8 cellular contexts compared by ENCODE assay signal in genomic region chr10:35336084-35336831, GRCh38. TPM values are rescaled to one million over a fixed set of nuclear protein-coding genes. Genes with fewer than 3 reads are reported as not detected.
A peak's percentile ranks its signal among the peaks of the same experiment; 100 is the strongest.
DNase-seq lines count a peak whose midpoint lies in the region; ATAC-seq, FAIRE-seq and TF ChIP-seq lines count a peak whose summit lies in the region.

CCNY (plus strand) TSS chr10:35336509; CDS start chr10:35337054, 545 bp downstream.

- H3K27ac Mint-ChIP-seq in HFFc6: peak within 1 kb of the TSS; percentile 89
- peak within 1 kb of the TSS; percentile 78; the same call in 1 of the 2 replicates for H3K27ac Mint-ChIP-seq in WTC11

- H3K4me1 Mint-ChIP-seq in HFFc6 (ENCODE audit: low read depth): peaks cover 81% of the 10 kb centered on the region
- H3K4me1 Mint-ChIP-seq in WTC11: peaks cover 37% of the 10 kb centered on the region

- H3K36me3 Mint-ChIP-seq in HFFc6 (ENCODE audit: low read depth) (peaks cover 32% of the 10 kb centered on the region), WTC11 (peaks cover 22% of the 10 kb centered on the region)

- peak; percentile 21 for DNase-seq in HFFc6
- DNase-seq in NCI-H1048 (lab: John Stamatoyannopoulos, UW): peak; percentile 39
- DNase-seq in WTC11 (ENCODE audit: low spot score): peak; percentile 65
- DNase-seq in bronchial epithelial cell (ENCODE audit: low read depth): no peak
- peak; percentile 74 for DNase-seq in iris pigment epithelial cell (ENCODE audit: low read depth)
- peak; percentile 61 to 83 for DNase-seq in stimulated activated CD4-positive, alpha-beta T cell treated with anti-CD3 and anti-CD28 coated beads, Interleukin-12 subunit alpha, Interleukin-12 subunit beta, amount 100 ng/mL, for 24 hours (ENCODE audit: low read depth in 2 of 2)
- no peak for DNase-seq in OCI-M2 (lab: John Stamatoyannopoulos, UW; ENCODE audit: unreplicated experiment)

- FAIRE-seq in bronchial epithelial cell (lab: Jason Lieb, UNC): no peak

- H3K4me3 ChIP-seq in bronchial epithelial cell (ENCODE audit: low read depth, low read length): peak within 1 kb of the TSS; percentile 91

- TF ChIP-seq POLR2A in GM15510 (IDR thresholded peaks at IDR 0.05; ENCODE audit: borderline replicate concordance, extremely low read depth, insufficient read length): peak; percentile 82

- CTCF ChIA-PET in WTC11 (lab: Charles Lee): no interaction called here

- TF ChIP-seq CTCF in HFFc6 (IDR thresholded peaks at IDR 0.05) (no peak), WTC11 (IDR thresholded peaks at IDR 0.05) (no peak), bronchial epithelial cell (IDR thresholded peaks at IDR 0.05; ENCODE audit: insufficient read depth, low read length, severe bottlenecking) (no peak)

- no peaks in the 10 kb centered on the region for H3K27me3 Mint-ChIP-seq in HFFc6 (ENCODE audit: insufficient read depth)
- peaks cover 4% of the 10 kb centered on the region; the same call in 1 of the 2 replicates for H3K27me3 Mint-ChIP-seq in WTC11 (ENCODE audit: low read depth)

- POLR2A ChIA-PET in WTC11 (lab: Charles Lee): interaction anchor here (0.6 kb wide), 1 partner anchor 1524 kb away, joined by 3 read pairs; no protein-coding TSS in a partner anchor

- no peaks in the 10 kb centered on the region for H3K36me3 ChIP-seq in bronchial epithelial cell (ENCODE audit: control insufficient read depth, insufficient read depth, low read length)

- peak; percentile 82 for ATAC-seq in WTC11

- H3K27me3 ChIP-seq in bronchial epithelial cell (ENCODE audit: control insufficient read depth, insufficient read depth, low read length): no peaks in the 10 kb centered on the region

- H3K9me3 Mint-ChIP-seq in HFFc6: no peaks in the 10 kb centered on the region
- peaks cover 9% of the 10 kb centered on the region for H3K9me3 Mint-ChIP-seq in WTC11

- H3K4me3 Mint-ChIP-seq in HFFc6: peak within 1 kb of the TSS; percentile 96
- H3K4me3 Mint-ChIP-seq in WTC11: peak within 1 kb of the TSS; percentile 88

TF ChIP-seq in WTC11, 78 proteins besides CTCF, POLR2A, EP300 and RAD21:
- TF ChIP-seq RELA (CRISPR knock-in tag; IDR thresholded peaks at IDR 0.05; ENCODE audit: borderline replicate concordance) (0 out of 2 replicates have a peak, but pooled peaks have one; percentile 7), FOXK1 (CRISPR knock-in tag; IDR thresholded peaks at IDR 0.05) (0 out of 2 replicates have a peak, but pooled peaks have one; percentile 38), ZNF423 (CRISPR knock-in tag; IDR thresholded peaks at IDR 0.05) (no peak), FOXP4 (CRISPR knock-in tag; IDR thresholded peaks at IDR 0.05) (peak; percentile 25; the same call in 1 of the 2 replicates), ZNF121 (CRISPR knock-in tag; IDR thresholded peaks at IDR 0.05) (no peak), GRHL2 (CRISPR knock-in tag; IDR thresholded peaks at IDR 0.05; ENCODE audit: insufficient replicate concordance, severe bottlenecking) (no peak), MYBL2 (CRISPR knock-in tag; IDR thresholded peaks at IDR 0.05) (0 out of 2 replicates have a peak, but pooled peaks have one; percentile 22), SP1 (CRISPR knock-in tag; conservative IDR thresholded peaks at IDR 0.05) (peak; percentile 77; the same call in 1 of the 2 replicates), ZNF232 (CRISPR knock-in tag; IDR thresholded peaks at IDR 0.05) (no peak), TP53 (CRISPR knock-in tag; IDR thresholded peaks at IDR 0.05) (peak; percentile 42), MAX (CRISPR knock-in tag; IDR thresholded peaks at IDR 0.05) (peak; percentile 22; the same call in 1 of the 2 replicates), TCF7 (CRISPR knock-in tag; IDR thresholded peaks at IDR 0.05; ENCODE audit: low read depth) (no peak), ZNF219 (CRISPR knock-in tag; IDR thresholded peaks at IDR 0.05; ENCODE audit: borderline replicate concordance) (no peak), ESRRA (CRISPR knock-in tag; IDR thresholded peaks at IDR 0.05; ENCODE audit: borderline replicate concordance) (no peak), IRF2 (CRISPR knock-in tag; IDR thresholded peaks at IDR 0.05; ENCODE audit: borderline replicate concordance, low read depth) (peak; percentile 11; the same call in 1 of the 2 replicates), NR2C2 (CRISPR knock-in tag; IDR thresholded peaks at IDR 0.05) (peak; percentile 67; the same call in 1 of the 2 replicates)
- TF ChIP-seq, protein P1, sequence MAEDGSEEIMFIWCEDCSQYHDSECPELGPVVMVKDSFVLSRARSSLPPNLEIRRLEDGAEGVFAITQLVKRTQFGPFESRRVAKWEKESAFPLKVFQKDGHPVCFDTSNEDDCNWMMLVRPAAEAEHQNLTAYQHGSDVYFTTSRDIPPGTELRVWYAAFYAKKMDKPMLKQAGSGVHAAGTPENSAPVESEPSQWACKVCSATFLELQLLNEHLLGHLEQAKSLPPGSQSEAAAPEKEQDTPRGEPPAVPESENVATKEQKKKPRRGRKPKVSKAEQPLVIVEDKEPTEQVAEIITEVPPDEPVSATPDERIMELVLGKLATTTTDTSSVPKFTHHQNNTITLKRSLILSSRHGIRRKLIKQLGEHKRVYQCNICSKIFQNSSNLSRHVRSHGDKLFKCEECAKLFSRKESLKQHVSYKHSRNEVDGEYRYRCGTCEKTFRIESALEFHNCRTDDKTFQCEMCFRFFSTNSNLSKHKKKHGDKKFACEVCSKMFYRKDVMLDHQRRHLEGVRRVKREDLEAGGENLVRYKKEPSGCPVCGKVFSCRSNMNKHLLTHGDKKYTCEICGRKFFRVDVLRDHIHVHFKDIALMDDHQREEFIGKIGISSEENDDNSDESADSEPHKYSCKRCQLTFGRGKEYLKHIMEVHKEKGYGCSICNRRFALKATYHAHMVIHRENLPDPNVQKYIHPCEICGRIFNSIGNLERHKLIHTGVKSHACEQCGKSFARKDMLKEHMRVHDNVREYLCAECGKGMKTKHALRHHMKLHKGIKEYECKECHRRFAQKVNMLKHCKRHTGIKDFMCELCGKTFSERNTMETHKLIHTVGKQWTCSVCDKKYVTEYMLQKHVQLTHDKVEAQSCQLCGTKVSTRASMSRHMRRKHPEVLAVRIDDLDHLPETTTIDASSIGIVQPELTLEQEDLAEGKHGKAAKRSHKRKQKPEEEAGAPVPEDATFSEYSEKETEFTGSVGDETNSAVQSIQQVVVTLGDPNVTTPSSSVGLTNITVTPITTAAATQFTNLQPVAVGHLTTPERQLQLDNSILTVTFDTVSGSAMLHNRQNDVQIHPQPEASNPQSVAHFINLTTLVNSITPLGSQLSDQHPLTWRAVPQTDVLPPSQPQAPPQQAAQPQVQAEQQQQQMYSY (CRISPR knock-in tag; IDR thresholded peaks at IDR 0.05): no peak
- TF ChIP-seq, protein P2, sequence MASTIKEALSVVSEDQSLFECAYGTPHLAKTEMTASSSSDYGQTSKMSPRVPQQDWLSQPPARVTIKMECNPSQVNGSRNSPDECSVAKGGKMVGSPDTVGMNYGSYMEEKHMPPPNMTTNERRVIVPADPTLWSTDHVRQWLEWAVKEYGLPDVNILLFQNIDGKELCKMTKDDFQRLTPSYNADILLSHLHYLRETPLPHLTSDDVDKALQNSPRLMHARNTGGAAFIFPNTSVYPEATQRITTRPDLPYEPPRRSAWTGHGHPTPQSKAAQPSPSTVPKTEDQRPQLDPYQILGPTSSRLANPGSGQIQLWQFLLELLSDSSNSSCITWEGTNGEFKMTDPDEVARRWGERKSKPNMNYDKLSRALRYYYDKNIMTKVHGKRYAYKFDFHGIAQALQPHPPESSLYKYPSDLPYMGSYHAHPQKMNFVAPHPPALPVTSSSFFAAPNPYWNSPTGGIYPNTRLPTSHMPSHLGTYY (CRISPR knock-in tag; IDR thresholded peaks at IDR 0.05): no peak
- TF ChIP-seq, protein P3, sequence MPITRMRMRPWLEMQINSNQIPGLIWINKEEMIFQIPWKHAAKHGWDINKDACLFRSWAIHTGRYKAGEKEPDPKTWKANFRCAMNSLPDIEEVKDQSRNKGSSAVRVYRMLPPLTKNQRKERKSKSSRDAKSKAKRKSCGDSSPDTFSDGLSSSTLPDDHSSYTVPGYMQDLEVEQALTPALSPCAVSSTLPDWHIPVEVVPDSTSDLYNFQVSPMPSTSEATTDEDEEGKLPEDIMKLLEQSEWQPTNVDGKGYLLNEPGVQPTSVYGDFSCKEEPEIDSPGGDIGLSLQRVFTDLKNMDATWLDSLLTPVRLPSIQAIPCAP (CRISPR knock-in tag; IDR thresholded peaks at IDR 0.05): no peak
- TF ChIP-seq, protein P4, sequence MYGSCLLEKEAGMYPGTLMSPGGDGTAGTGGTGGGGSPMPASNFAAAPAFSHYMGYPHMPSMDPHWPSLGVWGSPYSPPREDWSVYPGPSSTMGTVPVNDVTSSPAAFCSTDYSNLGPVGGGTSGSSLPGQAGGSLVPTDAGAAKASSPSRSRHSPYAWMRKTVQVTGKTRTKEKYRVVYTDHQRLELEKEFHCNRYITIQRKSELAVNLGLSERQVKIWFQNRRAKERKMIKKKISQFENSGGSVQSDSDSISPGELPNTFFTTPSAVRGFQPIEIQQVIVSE (CRISPR knock-in tag; IDR thresholded peaks at IDR 0.05; ENCODE audit: borderline replicate concordance): no peak

RNA-seq across cellular contexts. Expression of gene CCNY, which starts in this region (rescaled TPM):
- 10 to 100 TPM; 60.0 to 76.6 (median 69.9) TPM for total RNA-seq in HFFc6 (2021; fragmentation: NEBNext Ultra II Directional; extraction: Animal tissue kit (Norgen Biotek cat#: 25700))
- total RNA-seq in WTC11 (2021) (53.3 to 59.1 TPM (median 53.6 TPM) in 3 replicates), bronchial epithelial cell (66.3 and 80.6 TPM in 2 replicates)

Comparison
In these comparisons a context has a peak if more than half of its experiments do, and no peak if none do; other contexts are left out.
1. DNase-seq: peak in HFFc6 (single experiment), NCI-H1048 (single experiment), WTC11 (single experiment), iris pigment epithelial cell (single experiment) and stimulated activated CD4-positive, alpha-beta T cell treated with anti-CD3 and anti-CD28 coated beads, Interleukin-12 subunit alpha, Interleukin-12 subunit beta, amount 100 ng/mL, for 24 hours (2 of 2); none in bronchial epithelial cell (single experiment) and OCI-M2 (single experiment).